In the genomic region with DNA sequence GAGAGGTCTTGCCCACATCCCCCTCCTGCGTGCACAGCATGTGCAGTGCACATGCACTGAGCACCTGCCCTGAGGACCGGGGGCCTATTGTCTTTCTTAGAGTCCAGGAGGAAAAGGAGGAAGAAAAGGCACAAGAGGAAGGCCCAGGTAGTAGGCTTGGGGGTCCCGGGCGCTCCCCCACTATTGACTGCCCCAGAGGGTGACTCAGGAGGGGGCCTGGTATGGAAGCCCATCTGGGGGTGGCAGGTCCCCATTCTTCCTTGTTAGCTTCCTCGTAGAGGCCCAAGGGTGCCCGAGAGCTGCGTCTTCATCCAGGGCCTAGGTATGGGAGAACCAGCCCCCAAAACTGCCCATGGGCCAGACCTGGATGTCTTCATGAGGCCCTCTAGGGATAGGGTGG, we compare ENCODE assay signal across 29 cellular contexts.
"Had no signal": no experiment of that assay in that cellular context is flagged by ENCODE, and none has a peak within 500 bp of the region (broad histone marks: within the 10 kb centered on the region; RNA-seq: fewer than 3 reads in every experiment).

No MANE protein-coding gene starts in this region.

- H3K9me3 ChIP-seq: testis, thyroid gland had no signal

- H3K4me3 ChIP-seq: stomach, suprapubic skin, testis, thoracic aorta, thyroid gland, tibial artery, tibial nerve, transverse colon, upper lobe of left lung, upper lobe of right lung, uterus, vagina had no signal

- ATAC-seq: stimulated activated effector memory CD8-positive, alpha-beta T cell treated with anti-CD3 and anti-CD28 coated beads, Interleukin-12 subunit alpha, Interleukin-12 subunit beta, amount 100 ng/mL, for 72 hours; stimulated activated memory B cell treated with anti-CD40 and anti-IgM and Interleukin-4, amounts not matched to agents 10 μg/mL and 1 μg/mL and 100 μg/mL, for 72 hours; stimulated activated naive B cell treated with anti-CD40 and anti-IgM and Interleukin-4, amounts not matched to agents 10 μg/mL and 1 μg/mL and 100 μg/mL, for 72 hours; stimulated activated naive CD8-positive, alpha-beta T cell treated with anti-CD3 and anti-CD28 coated beads, Interleukin-15, amount 100 ng/mL, for 72 hours; stimulated activated naive CD8-positive, alpha-beta T cell treated with anti-CD3 and anti-CD28 coated beads, Interleukin-15, Interleukin-2, amounts not matched to agents 100 U/mL and 50 U/mL, for 24 hours; upper lobe of right lung had no signal

- DNase-seq: stimulated activated CD4-positive, alpha-beta T cell treated with anti-CD3 and anti-CD28 coated beads, Interleukin-2, amount 100 ng/mL, for 48 hours; stimulated activated CD4-positive, alpha-beta T cell treated with anti-CD3 and anti-CD28 coated beads, Interleukin-4, amount 100 ng/mL, for 1 hour; stimulated activated CD4-positive, alpha-beta T cell treated with anti-CD3 and anti-CD28 coated beads, Interleukin-4, amount 100 ng/mL, for 24 hours; stimulated activated CD4-positive, alpha-beta T cell treated with anti-CD3 and anti-CD28 coated beads, Interleukin-4, amount 100 ng/mL, for 4 hours; stimulated activated CD8-positive, alpha-beta memory T cell treated with anti-CD3 and anti-CD28 coated beads, Interleukin-4, amount 100 ng/mL, for 48 hours; stimulated activated naive B cell treated with anti-CD40 and anti-IgM and Interleukin-4, amounts not matched to agents 10 μg/mL and 1 μg/mL and 100 μg/mL, for 72 hours; stimulated activated naive CD4-positive, alpha-beta T cell; stimulated activated naive CD4-positive, alpha-beta T cell treated with Interleukin-2 at 50 U/mL for 16 hours; stimulated activated naive CD8-positive, alpha-beta T cell treated with anti-CD3 and anti-CD28 coated beads, Interleukin-15, amount 100 ng/mL, for 72 hours; stimulated activated naive CD8-positive, alpha-beta T cell treated with anti-CD3 and anti-CD28 coated beads, Interleukin-15, Interleukin-2, amounts not matched to agents 100 U/mL and 50 U/mL, for 24 hours; stomach; substantia nigra; testis; thyroid gland; tibial artery; transverse colon; trophoblast cell; upper lobe of right lung; uterus had no signal

- H3K36me3 ChIP-seq: stomach, suprapubic skin, thoracic aorta, thyroid gland, tibial artery, tibial nerve, transverse colon, upper lobe of left lung, upper lobe of right lung, uterus, vagina had no signal

- H3K9me3 Mint-ChIP-seq: stimulated activated effector memory CD8-positive, alpha-beta T cell treated with anti-CD3 and anti-CD28 coated beads, Interleukin-12 subunit alpha, Interleukin-12 subunit beta, amount 100 ng/mL, for 72 hours; stimulated activated memory B cell treated with anti-CD40 and anti-IgM and Interleukin-4, amounts not matched to agents 10 μg/mL and 1 μg/mL and 100 μg/mL, for 72 hours; type B pancreatic cell had no signal

- H3K27me3 ChIP-seq: stomach, suprapubic skin, testis, thyroid gland, tibial artery, tibial nerve, transverse colon, upper lobe of left lung, upper lobe of right lung, uterus, vagina had no signal

- H3K4me1 ChIP-seq: testis, uterus had no signal

- H3K36me3 Mint-ChIP-seq: stimulated activated effector memory CD8-positive, alpha-beta T cell treated with anti-CD3 and anti-CD28 coated beads, Interleukin-12 subunit alpha, Interleukin-12 subunit beta, amount 100 ng/mL, for 72 hours; stimulated activated memory B cell treated with anti-CD40 and anti-IgM and Interleukin-4, amounts not matched to agents 10 μg/mL and 1 μg/mL and 100 μg/mL, for 72 hours; stimulated activated naive B cell treated with anti-CD40 and anti-IgM and Interleukin-4, amounts not matched to agents 10 μg/mL and 1 μg/mL and 100 μg/mL, for 72 hours; type B pancreatic cell had no signal

- FAIRE-seq: urothelium cell line had no signal

- H3K27ac Mint-ChIP-seq: stimulated activated effector memory CD8-positive, alpha-beta T cell treated with anti-CD3 and anti-CD28 coated beads, Interleukin-12 subunit alpha, Interleukin-12 subunit beta, amount 100 ng/mL, for 72 hours; stimulated activated memory B cell treated with anti-CD40 and anti-IgM and Interleukin-4, amounts not matched to agents 10 μg/mL and 1 μg/mL and 100 μg/mL, for 72 hours; stimulated activated naive B cell treated with anti-CD40 and anti-IgM and Interleukin-4, amounts not matched to agents 10 μg/mL and 1 μg/mL and 100 μg/mL, for 72 hours; stimulated activated naive CD8-positive, alpha-beta T cell treated with anti-CD3 and anti-CD28 coated beads, Interleukin-15, amount 100 ng/mL, for 72 hours; stimulated activated naive CD8-positive, alpha-beta T cell treated with anti-CD3 and anti-CD28 coated beads, Interleukin-15, Interleukin-2, amounts not matched to agents 100 ng/mL and 50 ng/mL, for 24 hours; type B pancreatic cell had no signal

- H3K27me3 Mint-ChIP-seq: stimulated activated memory B cell treated with anti-CD40 and anti-IgM and Interleukin-4, amounts not matched to agents 10 μg/mL and 1 μg/mL and 100 μg/mL, for 72 hours; stimulated activated naive B cell treated with anti-CD40 and anti-IgM and Interleukin-4, amounts not matched to agents 10 μg/mL and 1 μg/mL and 100 μg/mL, for 72 hours; stimulated activated naive CD8-positive, alpha-beta T cell treated with anti-CD3 and anti-CD28 coated beads, Interleukin-15, amount 100 ng/mL, for 72 hours; stimulated activated naive CD8-positive, alpha-beta T cell treated with anti-CD3 and anti-CD28 coated beads, Interleukin-15, Interleukin-2, amounts not matched to agents 100 ng/mL and 50 ng/mL, for 24 hours had no signal

- H3K27ac ChIP-seq: stomach, suprapubic skin, testis, thoracic aorta, thyroid gland, tibial artery, tibial nerve, transverse colon, upper lobe of left lung, upper lobe of right lung, uterus, vagina had no signal

- H3K4me3 Mint-ChIP-seq: stimulated activated effector memory CD8-positive, alpha-beta T cell treated with anti-CD3 and anti-CD28 coated beads, Interleukin-12 subunit alpha, Interleukin-12 subunit beta, amount 100 ng/mL, for 72 hours; stimulated activated memory B cell treated with anti-CD40 and anti-IgM and Interleukin-4, amounts not matched to agents 10 μg/mL and 1 μg/mL and 100 μg/mL, for 72 hours; stimulated activated naive B cell treated with anti-CD40 and anti-IgM and Interleukin-4, amounts not matched to agents 10 μg/mL and 1 μg/mL and 100 μg/mL, for 72 hours; stimulated activated naive CD8-positive, alpha-beta T cell treated with anti-CD3 and anti-CD28 coated beads, Interleukin-15, amount 100 ng/mL, for 72 hours; stimulated activated naive CD8-positive, alpha-beta T cell treated with anti-CD3 and anti-CD28 coated beads, Interleukin-15, Interleukin-2, amounts not matched to agents 100 ng/mL and 50 ng/mL, for 24 hours; type B pancreatic cell had no signal
